ENCODE assay signal across 10 cellular contexts in the genomic region with DNA sequence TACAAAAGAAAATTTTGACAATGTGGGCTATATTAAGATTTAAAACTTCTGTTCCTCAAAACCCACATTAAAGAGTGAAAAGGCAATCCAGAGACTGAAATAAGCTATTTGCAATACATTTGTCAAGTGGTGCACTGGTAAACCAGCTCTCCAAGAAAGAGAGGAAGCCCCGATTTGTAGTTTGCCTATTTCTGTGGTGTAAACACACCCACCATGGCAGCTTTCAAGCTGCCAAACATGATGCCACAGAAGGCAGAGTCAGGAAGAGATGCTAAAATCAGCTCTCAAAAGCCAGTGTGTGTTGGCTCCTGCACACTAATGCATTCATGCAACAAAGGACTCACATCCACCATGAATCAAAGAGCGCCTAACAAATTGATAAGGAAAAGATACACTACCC. TPM values are rescaled to one million over a fixed set of nuclear protein-coding genes. Genes with fewer than 3 reads are reported as not detected.
A peak's percentile ranks its signal among the peaks of the same experiment; 100 is the strongest.
DNase-seq lines count a peak whose midpoint lies in the region; ATAC-seq lines count a peak whose summit lies in the region.
"Had no signal": no experiment of that assay in that cellular context is flagged by ENCODE, and none has a peak within 500 bp of the region (broad histone marks: within the 10 kb centered on the region; RNA-seq: fewer than 3 reads in every experiment).

No MANE protein-coding gene starts in this region.

- H3K36me3 ChIP-seq in neuronal stem cell (replicated peaks in 1 of 2; ENCODE audit: control insufficient read depth in 2 of 2, insufficient read depth in 2 of 2, low read length in 2 of 2) = no peaks in the 10 kb centered on the region
- H3K36me3 ChIP-seq: Peyer's patch had no signal

- no peak overlapping the region for H3K14ac ChIP-seq in neuronal stem cell (ENCODE audit: low read length)

- no peaks in the 10 kb centered on the region for H3K27me3 ChIP-seq in neuronal stem cell (ENCODE audit: control insufficient read depth in 3 of 3, insufficient read depth in 3 of 3, low read depth in 1 of 3, low read length in 3 of 3)
- H3K27me3 ChIP-seq: Peyer's patch had no signal

- no peaks in the 10 kb centered on the region for H3K79me1 ChIP-seq in neuronal stem cell (ENCODE audit: low read depth, low read length)

- H3K27ac ChIP-seq in epithelial cell of prostate = peak overlapping the region; percentile 18
- no peak overlapping the region for H3K27ac ChIP-seq in neuronal stem cell (replicated peaks; ENCODE audit: low read length)
- H3K27ac ChIP-seq: Peyer's patch had no signal

- H2BK12ac ChIP-seq in neuronal stem cell (ENCODE audit: low read length) = no peak overlapping the region

- H2AFZ ChIP-seq in neuronal stem cell (ENCODE audit: low read length) = no peak overlapping the region

- no peak overlapping the region for H3K23ac ChIP-seq in neuronal stem cell (ENCODE audit: low read depth, low read length, poor library complexity)

- peaks cover 4 to 9% of the 10 kb centered on the region in 2 donors for H3K4me1 ChIP-seq in neuronal stem cell (ENCODE audit: control insufficient read depth in 2 of 2, insufficient read depth in 1 of 2, low read depth in 1 of 2, low read length in 2 of 2)

- no peak overlapping the region for H3K4ac ChIP-seq in neuronal stem cell (ENCODE audit: low read length)

- H2BK15ac ChIP-seq in neuronal stem cell (ENCODE audit: low read length) = no peak overlapping the region

- WGBS in neuronal stem cell (ENCODE audit: extremely low coverage in 2 of 2, insufficient read length in 2 of 2, insufficient replicate concordance in 1 of 2), 2 donors = no CpG with 5 or more reads among the region's 2 CpGs

- ATAC-seq in GM18858 (IDR thresholded peaks at IDR 0.05; ENCODE audit: unreplicated experiment) (peak; percentile 26), GM21515 (IDR thresholded peaks at IDR 0.05; ENCODE audit: unreplicated experiment) (peak; percentile 12), HG03280 (IDR thresholded peaks at IDR 0.05; ENCODE audit: unreplicated experiment) (peak; percentile 28)
- ATAC-seq: HCT116 had no signal

- H4K91ac ChIP-seq in neuronal stem cell (ENCODE audit: low read depth, low read length, poor library complexity) = no peak overlapping the region

- H2AK5ac ChIP-seq in neuronal stem cell (ENCODE audit: low read depth, low read length) = no peak overlapping the region

- no peak overlapping the region for H3K18ac ChIP-seq in neuronal stem cell (ENCODE audit: low read length)

- no peak overlapping the region for H2BK120ac ChIP-seq in neuronal stem cell (ENCODE audit: low read depth, low read length)

- H3K9ac ChIP-seq in neuronal stem cell (ENCODE audit: low read depth, low read length, poor library complexity) = no peak overlapping the region

- no peak overlapping the region for H2BK5ac ChIP-seq in neuronal stem cell (ENCODE audit: low read length)

- DNase-seq in epithelial cell of prostate (ENCODE audit: low read depth, low spot score) = no peak
- no peak for DNase-seq in neuronal stem cell (ENCODE audit: low spot score)
- DNase-seq in putamen (ENCODE audit: low spot score) = no peak
- DNase-seq in RKO (ENCODE audit: low spot score) = no peak
- DNase-seq: NCI-H1105 treated with DMSO at 0.1 percent for 48 hours had no signal

- no peak overlapping the region for H3K4me2 ChIP-seq in neuronal stem cell (ENCODE audit: insufficient read depth, low read length, poor library complexity, severe bottlenecking)

- H4K8ac ChIP-seq in neuronal stem cell (ENCODE audit: low read depth, low read length) = no peak overlapping the region

- H3K4me3 ChIP-seq in neuronal stem cell (ENCODE audit: low read length in 2 of 2) = no peak overlapping the region
- H3K4me3 ChIP-seq: Peyer's patch had no signal

- peaks cover 5 to 18% of the 10 kb centered on the region in 2 donors for H3K9me3 ChIP-seq in neuronal stem cell (replicated peaks in 1 of 2; ENCODE audit: control insufficient read depth in 2 of 2, insufficient read depth in 1 of 2, low read depth in 1 of 2, low read length in 2 of 2)
- H3K9me3 ChIP-seq: Peyer's patch had no signal

RNA-seq across cellular contexts. Expression of a gene that starts 17.5 kb away (rescaled TPM):
- polyA plus RNA-seq in neuronal stem cell (2013, experiment 1 of 2) = 0.78 TPM
- polyA plus RNA-seq in neuronal stem cell (2013, experiment 2 of 2) = 0.76 TPM
